Comparison of ENCODE assay signal across 8 cellular contexts in the genomic region with DNA sequence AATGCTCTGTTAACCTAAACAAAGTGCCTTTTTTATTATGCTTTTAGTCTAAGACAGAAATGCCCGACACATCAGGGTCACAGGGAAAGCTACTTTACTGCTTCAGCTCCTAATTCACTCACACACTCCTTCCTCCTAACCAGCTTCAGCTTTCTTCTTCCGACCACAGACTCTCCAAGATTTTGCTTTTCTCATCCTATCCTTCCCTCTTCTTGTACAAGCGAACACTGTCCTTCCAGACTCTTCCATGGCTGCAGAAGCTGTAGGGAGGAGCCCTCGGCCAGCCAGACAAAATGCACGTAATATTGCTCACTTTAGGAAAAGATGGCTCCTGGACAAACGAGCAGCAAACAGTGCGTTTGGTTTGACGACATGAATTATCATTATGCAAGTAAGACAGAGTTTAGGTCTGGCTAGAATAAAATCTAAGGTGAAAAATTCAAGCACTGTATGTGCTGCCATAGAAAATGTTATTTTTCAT. TPM values are rescaled to one million over a fixed set of nuclear protein-coding genes. Genes with fewer than 3 reads are reported as not detected.
DNase-seq lines count a peak whose midpoint lies in the region; ATAC-seq and TF ChIP-seq lines count a peak whose summit lies in the region.

No MANE protein-coding gene starts in this region.

- H3K27ac ChIP-seq in WERI-Rb-1: peak overlapping the region; percentile 52
- H3K27ac ChIP-seq in hepatocyte: peak overlapping the region; percentile 82
- peak overlapping the region in 20 of 21 experiments; percentile 42 to 89 (median 81) for H3K27ac ChIP-seq in skin epidermis

- WGBS in hepatocyte (ENCODE audit: low lambda C conversion rate, missing lambda C conversion rate): 29% methylated on average over 8 of the region's 8 CpGs

- ATAC-seq in HG03442 (IDR thresholded peaks at IDR 0.05; ENCODE audit: unreplicated experiment): no peak

- in situ Hi-C loops in HAP-1 (cut with MboI; ENCODE audit: low sequenced_read_pairs): loop anchor here (5.0 to 10.0 kb wide), 4 partner anchors 47 to 600 kb away; partner anchors contain the start of gene HNRNPA3

- DNase-seq in DMS 273 (lab: John Stamatoyannopoulos, UW; ENCODE audit: unreplicated experiment) (peak; percentile 66), MG63 (peak; percentile 14), WERI-Rb-1 (peak; percentile 12), hepatocyte (ENCODE audit: low spot score) (peak; percentile 28), HAP-1 (ENCODE audit: low spot score in 2 of 2) (no peak)
- DNase-seq in effector CD4-positive, alpha-beta T cell: no peak

- peak overlapping the region; percentile 38 for H3K4me3 ChIP-seq in MG63
- H3K4me3 ChIP-seq in WERI-Rb-1 (ENCODE audit: low read depth, low read length): peak overlapping the region; percentile 45
- peak overlapping the region; percentile 17 for H3K4me3 ChIP-seq in hepatocyte
- peak overlapping the region; percentile 4 to 36 (median 24) for H3K4me3 ChIP-seq in skin epidermis
- no peak overlapping the region for H3K4me3 ChIP-seq in HAP-1

- peaks cover 29% of the 10 kb centered on the region for H3K4me1 ChIP-seq in hepatocyte (ENCODE audit: insufficient read depth)
- H3K4me1 ChIP-seq in HAP-1: peaks cover 31% of the 10 kb centered on the region

- H3K9me3 ChIP-seq in MG63: no peaks in the 10 kb centered on the region
- no peaks in the 10 kb centered on the region for H3K9me3 ChIP-seq in WERI-Rb-1 (ENCODE audit: severe bottlenecking)
- H3K9me3 ChIP-seq in hepatocyte (ENCODE audit: low read depth): no peaks in the 10 kb centered on the region
- H3K9me3 ChIP-seq in HAP-1: no peaks in the 10 kb centered on the region

- H3K9me2 ChIP-seq in hepatocyte (replicated peaks; ENCODE audit: insufficient read depth): no peaks in the 10 kb centered on the region

- peak overlapping the region; percentile 24 for H2AFZ ChIP-seq in hepatocyte

- no peaks in the 10 kb centered on the region for H4K20me1 ChIP-seq in hepatocyte (ENCODE audit: insufficient read depth, poor library complexity, severe bottlenecking)

- H3K4me2 ChIP-seq in hepatocyte: peak overlapping the region; percentile 70

- H3K36me3 ChIP-seq in MG63 (no peaks in the 10 kb centered on the region), WERI-Rb-1 (no peaks in the 10 kb centered on the region), hepatocyte (replicated peaks; ENCODE audit: insufficient read depth, low read depth) (no peaks in the 10 kb centered on the region), HAP-1 (replicated peaks) (no peaks in the 10 kb centered on the region)

- no peaks in the 10 kb centered on the region for H3K79me2 ChIP-seq in hepatocyte

- TF ChIP-seq CTCF in WERI-Rb-1 (IDR thresholded peaks at IDR 0.05; ENCODE audit: low read depth, low read length) (no peak), hepatocyte (IDR thresholded peaks at IDR 0.05; ENCODE audit: poor library complexity) (no peak)

- H3K27me3 ChIP-seq in MG63 (no peaks in the 10 kb centered on the region), WERI-Rb-1 (ENCODE audit: insufficient read depth, low read depth, severe bottlenecking) (no peaks in the 10 kb centered on the region), hepatocyte (no peaks in the 10 kb centered on the region), HAP-1 (ENCODE audit: low read depth) (peaks cover 8% of the 10 kb centered on the region; the same call in 1 of the 2 replicates)

RNA-seq across cellular contexts. Expression of gene HNRNPA3, which starts 47.5 kb away (rescaled TPM):
- total RNA-seq in MG63 (2014; rRNA removed; shearing (Covaris generic); ENCODE audit: low replicate concordance): 21.1 and 36.5 TPM in 2 replicates
- total RNA-seq in hepatocyte: 54.9 and 56.1 TPM in 2 replicates
- 48.5 and 59.5 TPM in 2 replicates for polyA plus RNA-seq in hepatocyte

Comparison
In these comparisons a context has a peak if more than half of its experiments do, and no peak if none do; other contexts are left out.
1. DNase-seq: peak in DMS 273 (single experiment), MG63 (single experiment), WERI-Rb-1 (single experiment) and hepatocyte (single experiment); none in effector CD4-positive, alpha-beta T cell (single experiment) and HAP-1 (0 of 2).
2. Peak in every context shown above with its lines, with median percentiles within 50 percentile points of each other: H3K27ac ChIP-seq.